In genomic region chr18:14962626-14963025, GRCh38 we compare ENCODE assay signal across 1 cellular context.
TF ChIP-seq lines count a peak whose summit lies in the region.

No MANE protein-coding gene starts in this region.

TF ChIP-seq in WTC11, 78 proteins besides CTCF, POLR2A, EP300 and RAD21 (continued from another document):
- TF ChIP-seq AFF4 (CRISPR knock-in tag; IDR thresholded peaks at IDR 0.05; ENCODE audit: borderline replicate concordance) (no peak), ATF1 (CRISPR knock-in tag; IDR thresholded peaks at IDR 0.05) (no peak), SMAD4 (CRISPR knock-in tag; IDR thresholded peaks at IDR 0.05) (no peak), ELF4 (CRISPR knock-in tag; IDR thresholded peaks at IDR 0.05; ENCODE audit: low read depth) (no peak)
